In genomic region chr16:68079616-68080344, GRCh38 we compare ENCODE assay signal across 1 cellular context.
A peak's percentile ranks its signal among the peaks of the same experiment; 100 is the strongest.
TF ChIP-seq lines count a peak whose summit lies in the region.

No MANE protein-coding gene starts in this region.

TF ChIP-seq in GM12878, 131 proteins besides CTCF, POLR2A, EP300 and RAD21 (continued from another document):
- TF ChIP-seq ETV6 (conservative IDR thresholded peaks at IDR 0.05 in 1 of 2, IDR thresholded peaks at IDR 0.05 in 1 of 2; ENCODE audit: borderline replicate concordance in 1 of 2, low read depth in 1 of 2) (peak in 1 of 2 experiments; percentile 97; a peak in 2 of 4 replicates), ZBTB11 (CRISPR knock-in tag; IDR thresholded peaks at IDR 0.05) (no peak), MEF2B (IDR thresholded peaks at IDR 0.05; ENCODE audit: partially characterized antibody, poor library complexity, severe bottlenecking) (no peak), RFX5 (IDR thresholded peaks at IDR 0.05; ENCODE audit: low read depth, low read length) (no peak), NR2F1 (conservative IDR thresholded peaks at IDR 0.05) (peak; percentile 74), MEF2A (IDR thresholded peaks at IDR 0.05; ENCODE audit: insufficient read depth, low read depth, low read length) (no peak), STAT3 (IDR thresholded peaks at IDR 0.05; ENCODE audit: low read depth, low read length) (no peak), ATF7 (IDR thresholded peaks at IDR 0.05; ENCODE audit: low read depth) (no peak), SREBF1 (IDR thresholded peaks at IDR 0.05; ENCODE audit: low read length) (no peak), RB1 (IDR thresholded peaks at IDR 0.05; ENCODE audit: borderline replicate concordance) (no peak), TAF1 (IDR thresholded peaks at IDR 0.05; ENCODE audit: borderline replicate concordance, low read depth, low read length) (no peak), ZNF592 (IDR thresholded peaks at IDR 0.05) (no peak), RUNX3 (IDR thresholded peaks at IDR 0.05; ENCODE audit: low read length) (peak; percentile 16; the same call in 1 of the 2 replicates), TBL1XR1 (IDR thresholded peaks at IDR 0.05; ENCODE audit: low read depth, low read length) (no peak), JUND (IDR thresholded peaks at IDR 0.05; ENCODE audit: low read depth, low read length) (no peak), USF1 (IDR thresholded peaks at IDR 0.05; ENCODE audit: borderline replicate concordance, extremely low read length, insufficient read depth, low read depth, low read length) (no peak), BHLHE40 (IDR thresholded peaks at IDR 0.05; ENCODE audit: borderline replicate concordance in 1 of 2, low read depth in 2 of 2, low read length in 1 of 2) (no peak), DPF2 (IDR thresholded peaks at IDR 0.05) (peak; percentile 28; the same call in 1 of the 2 replicates), SPI1 (IDR thresholded peaks at IDR 0.05; ENCODE audit: borderline replicate concordance, insufficient read depth, low read depth, low read length) (peak; percentile 46; the same call in 1 of the 2 replicates), FOXM1 (IDR thresholded peaks at IDR 0.05; ENCODE audit: low read depth, low read length) (no peak), IKZF1 (conservative IDR thresholded peaks at IDR 0.05) (peak; percentile 90), CHD1 (IDR thresholded peaks at IDR 0.05; ENCODE audit: low read depth, low read length) (no peak), FOS (IDR thresholded peaks at IDR 0.05; ENCODE audit: borderline replicate concordance, extremely low read depth, insufficient read length) (no peak), RELA (IDR thresholded peaks at IDR 0.05; ENCODE audit: borderline replicate concordance, partially characterized antibody) (no peak), ZSCAN29 (IDR thresholded peaks at IDR 0.05) (no peak), NRF1 (conservative IDR thresholded peaks at IDR 0.05; ENCODE audit: low read depth, low read length) (no peak), YBX1 (IDR thresholded peaks at IDR 0.05) (no peak), MAX (IDR thresholded peaks at IDR 0.05; ENCODE audit: low read depth, low read length) (no peak), CEBPZ (IDR thresholded peaks at IDR 0.05; ENCODE audit: low read depth, low read length) (no peak), MTA3 (IDR thresholded peaks at IDR 0.05; ENCODE audit: borderline replicate concordance, low read length) (no peak), HSF1 (IDR thresholded peaks at IDR 0.05; ENCODE audit: low read depth, low read length) (no peak), NFIC (IDR thresholded peaks at IDR 0.05; ENCODE audit: low read depth, low read length) (no peak), BMI1 (IDR thresholded peaks at IDR 0.05; ENCODE audit: borderline replicate concordance) (no peak), SMARCA5 (IDR thresholded peaks at IDR 0.05) (no peak), CHD2 (IDR thresholded peaks at IDR 0.05; ENCODE audit: borderline replicate concordance, low read depth, low read length) (no peak), BCL11A (IDR thresholded peaks at IDR 0.05; ENCODE audit: low read depth, low read length) (no peak), MYB (IDR thresholded peaks at IDR 0.05; ENCODE audit: borderline replicate concordance, low read depth, low read length) (no peak), RAD51 (IDR thresholded peaks at IDR 0.05) (no peak), CBX3 (IDR thresholded peaks at IDR 0.05; ENCODE audit: borderline replicate concordance, low read depth) (no peak), IRF3 (IDR thresholded peaks at IDR 0.05) (no peak), SRF (IDR thresholded peaks at IDR 0.05; ENCODE audit: low read depth in 2 of 2, low read length in 2 of 2) (no peak), HDAC6 (IDR thresholded peaks at IDR 0.05; ENCODE audit: unreplicated experiment) (no peak), BACH1 (IDR thresholded peaks at IDR 0.05; ENCODE audit: borderline replicate concordance) (no peak), MYC (IDR thresholded peaks at IDR 0.05; ENCODE audit: insufficient read depth, insufficient read length, insufficient replicate concordance, low read length, severe bottlenecking) (no peak), SIN3A (IDR thresholded peaks at IDR 0.05; ENCODE audit: low read depth, low read length) (no peak), SIX5 (IDR thresholded peaks at IDR 0.05; ENCODE audit: low read depth, low read length, severe bottlenecking) (no peak), NFYA (IDR thresholded peaks at IDR 0.05; ENCODE audit: borderline replicate concordance, low read depth, low read length) (no peak), ASH2L (IDR thresholded peaks at IDR 0.05; ENCODE audit: borderline replicate concordance, low read depth) (no peak), ESRRA (IDR thresholded peaks at IDR 0.05; ENCODE audit: low read length) (no peak)
